ENCODE assay signal across 15 cellular contexts in the genomic region with DNA sequence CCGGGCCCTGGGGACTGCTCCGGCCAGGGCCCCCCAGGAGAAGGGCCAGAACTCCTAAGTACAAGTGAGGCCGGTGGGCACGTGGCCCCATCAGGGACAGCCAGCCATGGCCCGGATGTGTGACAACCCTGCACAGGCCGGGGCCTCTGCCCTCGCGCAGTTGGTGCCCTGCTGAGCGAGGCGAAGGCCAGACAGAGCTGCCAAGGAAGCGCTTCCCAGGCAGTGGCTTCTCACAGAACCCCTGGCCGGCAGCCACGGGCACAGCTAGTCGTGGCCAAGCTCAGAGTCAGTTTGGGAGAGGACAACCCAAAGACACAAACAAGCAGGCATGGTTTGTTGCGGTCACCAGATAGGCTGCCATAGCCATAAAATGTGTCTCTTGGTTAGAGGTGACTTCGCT. TPM values are rescaled to one million over a fixed set of nuclear protein-coding genes. Genes with fewer than 3 reads are reported as not detected.
DNase-seq lines count a peak whose midpoint lies in the region; ATAC-seq and TF ChIP-seq lines count a peak whose summit lies in the region.
"Had no signal": no experiment of that assay in that cellular context is flagged by ENCODE, and none has a peak within 500 bp of the region (broad histone marks: within the 10 kb centered on the region; RNA-seq: fewer than 3 reads in every experiment).

No MANE protein-coding gene starts in this region.

- intact Hi-C loops in sciatic nerve (cut with DNase I) = no loop called here

- POLR2A ChIA-PET in WTC11 (lab: Charles Lee) = no interaction called here

- peaks cover 10% of the 10 kb centered on the region for H3K4me1 Mint-ChIP-seq in WTC11

- H3K27me3 Mint-ChIP-seq in WTC11 (ENCODE audit: low read depth) = no peaks in the 10 kb centered on the region

- no peak overlapping the region for H3K27ac Mint-ChIP-seq in WTC11
- H3K27ac Mint-ChIP-seq: H9 had no signal

- peak; percentile 13 for ATAC-seq in sciatic nerve
- no peak for ATAC-seq in GM19351 (IDR thresholded peaks at IDR 0.05; ENCODE audit: unreplicated experiment)
- no peak for ATAC-seq in WTC11

- H3K9me3 Mint-ChIP-seq in WTC11 = peaks cover 19% of the 10 kb centered on the region

- no peak overlapping the region for H3K4me3 Mint-ChIP-seq in WTC11
- H3K4me3 Mint-ChIP-seq: H9 had no signal

- TF ChIP-seq CTCF in WTC11 (IDR thresholded peaks at IDR 0.05) = no peak

- H3K36me3 Mint-ChIP-seq in WTC11 = peaks cover 7% of the 10 kb centered on the region

- DNase-seq in D341Med (ENCODE audit: low spot score) = peak; percentile 10
- peak; percentile 59 for DNase-seq in cerebellum (ENCODE audit: low spot score)
- peak; percentile 4 for DNase-seq in iPS-NIHi7 (ENCODE audit: extremely low spot score)
- no peak for DNase-seq in sciatic nerve (ENCODE audit: low spot score)
- no peak for DNase-seq in NCI-H1436 (lab: John Stamatoyannopoulos, UW)
- DNase-seq in WTC11 (ENCODE audit: low spot score) = no peak
- DNase-seq: NCI-H1417 treated with DMSO at 0.1 percent for 48 hours, NCI-H2029, NCI-H2171, NCI-H446 treated with DMSO at 0.1 percent for 48 hours, NCI-H748 treated with DMSO at 0.1 percent for 48 hours, OCI-M1, RPMI8226 had no signal

- CTCF ChIA-PET in WTC11 (lab: Charles Lee) = interaction anchor here (2.0 kb wide), 2 partner anchors 58 to 83 kb away, joined by 19 to 28 read pairs; no protein-coding TSS in a partner anchor

TF ChIP-seq in WTC11, 78 proteins besides CTCF, POLR2A, EP300 and RAD21 (continues in another document):
- TF ChIP-seq, protein P1, sequence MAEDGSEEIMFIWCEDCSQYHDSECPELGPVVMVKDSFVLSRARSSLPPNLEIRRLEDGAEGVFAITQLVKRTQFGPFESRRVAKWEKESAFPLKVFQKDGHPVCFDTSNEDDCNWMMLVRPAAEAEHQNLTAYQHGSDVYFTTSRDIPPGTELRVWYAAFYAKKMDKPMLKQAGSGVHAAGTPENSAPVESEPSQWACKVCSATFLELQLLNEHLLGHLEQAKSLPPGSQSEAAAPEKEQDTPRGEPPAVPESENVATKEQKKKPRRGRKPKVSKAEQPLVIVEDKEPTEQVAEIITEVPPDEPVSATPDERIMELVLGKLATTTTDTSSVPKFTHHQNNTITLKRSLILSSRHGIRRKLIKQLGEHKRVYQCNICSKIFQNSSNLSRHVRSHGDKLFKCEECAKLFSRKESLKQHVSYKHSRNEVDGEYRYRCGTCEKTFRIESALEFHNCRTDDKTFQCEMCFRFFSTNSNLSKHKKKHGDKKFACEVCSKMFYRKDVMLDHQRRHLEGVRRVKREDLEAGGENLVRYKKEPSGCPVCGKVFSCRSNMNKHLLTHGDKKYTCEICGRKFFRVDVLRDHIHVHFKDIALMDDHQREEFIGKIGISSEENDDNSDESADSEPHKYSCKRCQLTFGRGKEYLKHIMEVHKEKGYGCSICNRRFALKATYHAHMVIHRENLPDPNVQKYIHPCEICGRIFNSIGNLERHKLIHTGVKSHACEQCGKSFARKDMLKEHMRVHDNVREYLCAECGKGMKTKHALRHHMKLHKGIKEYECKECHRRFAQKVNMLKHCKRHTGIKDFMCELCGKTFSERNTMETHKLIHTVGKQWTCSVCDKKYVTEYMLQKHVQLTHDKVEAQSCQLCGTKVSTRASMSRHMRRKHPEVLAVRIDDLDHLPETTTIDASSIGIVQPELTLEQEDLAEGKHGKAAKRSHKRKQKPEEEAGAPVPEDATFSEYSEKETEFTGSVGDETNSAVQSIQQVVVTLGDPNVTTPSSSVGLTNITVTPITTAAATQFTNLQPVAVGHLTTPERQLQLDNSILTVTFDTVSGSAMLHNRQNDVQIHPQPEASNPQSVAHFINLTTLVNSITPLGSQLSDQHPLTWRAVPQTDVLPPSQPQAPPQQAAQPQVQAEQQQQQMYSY (CRISPR knock-in tag; IDR thresholded peaks at IDR 0.05) = no peak
- TF ChIP-seq, protein P2, sequence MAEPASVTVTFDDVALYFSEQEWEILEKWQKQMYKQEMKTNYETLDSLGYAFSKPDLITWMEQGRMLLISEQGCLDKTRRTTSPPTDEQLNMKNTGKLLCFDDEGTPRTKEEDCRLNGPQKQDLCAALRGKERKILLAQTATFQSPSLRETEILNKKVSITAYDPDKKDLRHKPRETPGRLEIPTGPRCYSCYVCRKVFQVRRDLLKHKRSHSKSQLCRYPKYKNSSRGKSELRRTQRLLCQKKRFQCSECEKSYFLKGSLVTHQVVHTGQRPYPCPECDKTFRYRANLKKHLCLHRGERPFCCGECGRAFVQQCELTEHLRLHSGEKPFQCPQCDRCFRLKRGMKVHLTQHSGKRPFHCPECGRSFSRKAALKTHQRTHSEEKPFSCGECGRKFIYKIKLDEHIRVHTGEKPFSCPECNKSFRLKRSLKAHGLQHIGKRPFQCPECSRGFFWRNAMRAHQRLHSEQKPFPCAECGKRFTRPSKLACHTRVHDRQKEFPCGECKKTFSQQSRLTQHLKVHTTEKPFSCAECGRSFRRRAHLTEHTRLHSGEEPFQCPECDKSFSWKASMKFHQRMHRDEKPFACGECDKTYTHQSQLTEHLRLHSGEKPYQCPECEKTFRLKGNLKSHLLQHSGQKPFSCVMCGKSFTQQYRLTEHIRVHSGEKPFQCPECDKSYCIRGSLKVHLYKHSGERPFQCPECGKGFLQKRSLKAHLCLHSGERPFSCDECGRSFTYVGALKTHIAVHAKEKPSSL (CRISPR knock-in tag; conservative IDR thresholded peaks at IDR 0.05) = no peak
- TF ChIP-seq, protein P3, sequence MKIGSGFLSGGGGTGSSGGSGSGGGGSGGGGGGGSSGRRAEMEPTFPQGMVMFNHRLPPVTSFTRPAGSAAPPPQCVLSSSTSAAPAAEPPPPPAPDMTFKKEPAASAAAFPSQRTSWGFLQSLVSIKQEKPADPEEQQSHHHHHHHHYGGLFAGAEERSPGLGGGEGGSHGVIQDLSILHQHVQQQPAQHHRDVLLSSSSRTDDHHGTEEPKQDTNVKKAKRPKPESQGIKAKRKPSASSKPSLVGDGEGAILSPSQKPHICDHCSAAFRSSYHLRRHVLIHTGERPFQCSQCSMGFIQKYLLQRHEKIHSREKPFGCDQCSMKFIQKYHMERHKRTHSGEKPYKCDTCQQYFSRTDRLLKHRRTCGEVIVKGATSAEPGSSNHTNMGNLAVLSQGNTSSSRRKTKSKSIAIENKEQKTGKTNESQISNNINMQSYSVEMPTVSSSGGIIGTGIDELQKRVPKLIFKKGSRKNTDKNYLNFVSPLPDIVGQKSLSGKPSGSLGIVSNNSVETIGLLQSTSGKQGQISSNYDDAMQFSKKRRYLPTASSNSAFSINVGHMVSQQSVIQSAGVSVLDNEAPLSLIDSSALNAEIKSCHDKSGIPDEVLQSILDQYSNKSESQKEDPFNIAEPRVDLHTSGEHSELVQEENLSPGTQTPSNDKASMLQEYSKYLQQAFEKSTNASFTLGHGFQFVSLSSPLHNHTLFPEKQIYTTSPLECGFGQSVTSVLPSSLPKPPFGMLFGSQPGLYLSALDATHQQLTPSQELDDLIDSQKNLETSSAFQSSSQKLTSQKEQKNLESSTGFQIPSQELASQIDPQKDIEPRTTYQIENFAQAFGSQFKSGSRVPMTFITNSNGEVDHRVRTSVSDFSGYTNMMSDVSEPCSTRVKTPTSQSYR (CRISPR knock-in tag; IDR thresholded peaks at IDR 0.05) = no peak
- TF ChIP-seq, protein P4, sequence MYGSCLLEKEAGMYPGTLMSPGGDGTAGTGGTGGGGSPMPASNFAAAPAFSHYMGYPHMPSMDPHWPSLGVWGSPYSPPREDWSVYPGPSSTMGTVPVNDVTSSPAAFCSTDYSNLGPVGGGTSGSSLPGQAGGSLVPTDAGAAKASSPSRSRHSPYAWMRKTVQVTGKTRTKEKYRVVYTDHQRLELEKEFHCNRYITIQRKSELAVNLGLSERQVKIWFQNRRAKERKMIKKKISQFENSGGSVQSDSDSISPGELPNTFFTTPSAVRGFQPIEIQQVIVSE (CRISPR knock-in tag; IDR thresholded peaks at IDR 0.05; ENCODE audit: borderline replicate concordance) = no peak
- TF ChIP-seq, protein P5, sequence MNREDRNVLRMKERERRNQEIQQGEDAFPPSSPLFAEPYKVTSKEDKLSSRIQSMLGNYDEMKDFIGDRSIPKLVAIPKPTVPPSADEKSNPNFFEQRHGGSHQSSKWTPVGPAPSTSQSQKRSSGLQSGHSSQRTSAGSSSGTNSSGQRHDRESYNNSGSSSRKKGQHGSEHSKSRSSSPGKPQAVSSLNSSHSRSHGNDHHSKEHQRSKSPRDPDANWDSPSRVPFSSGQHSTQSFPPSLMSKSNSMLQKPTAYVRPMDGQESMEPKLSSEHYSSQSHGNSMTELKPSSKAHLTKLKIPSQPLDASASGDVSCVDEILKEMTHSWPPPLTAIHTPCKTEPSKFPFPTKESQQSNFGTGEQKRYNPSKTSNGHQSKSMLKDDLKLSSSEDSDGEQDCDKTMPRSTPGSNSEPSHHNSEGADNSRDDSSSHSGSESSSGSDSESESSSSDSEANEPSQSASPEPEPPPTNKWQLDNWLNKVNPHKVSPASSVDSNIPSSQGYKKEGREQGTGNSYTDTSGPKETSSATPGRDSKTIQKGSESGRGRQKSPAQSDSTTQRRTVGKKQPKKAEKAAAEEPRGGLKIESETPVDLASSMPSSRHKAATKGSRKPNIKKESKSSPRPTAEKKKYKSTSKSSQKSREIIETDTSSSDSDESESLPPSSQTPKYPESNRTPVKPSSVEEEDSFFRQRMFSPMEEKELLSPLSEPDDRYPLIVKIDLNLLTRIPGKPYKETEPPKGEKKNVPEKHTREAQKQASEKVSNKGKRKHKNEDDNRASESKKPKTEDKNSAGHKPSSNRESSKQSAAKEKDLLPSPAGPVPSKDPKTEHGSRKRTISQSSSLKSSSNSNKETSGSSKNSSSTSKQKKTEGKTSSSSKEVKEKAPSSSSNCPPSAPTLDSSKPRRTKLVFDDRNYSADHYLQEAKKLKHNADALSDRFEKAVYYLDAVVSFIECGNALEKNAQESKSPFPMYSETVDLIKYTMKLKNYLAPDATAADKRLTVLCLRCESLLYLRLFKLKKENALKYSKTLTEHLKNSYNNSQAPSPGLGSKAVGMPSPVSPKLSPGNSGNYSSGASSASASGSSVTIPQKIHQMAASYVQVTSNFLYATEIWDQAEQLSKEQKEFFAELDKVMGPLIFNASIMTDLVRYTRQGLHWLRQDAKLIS (CRISPR knock-in tag; IDR thresholded peaks at IDR 0.05; ENCODE audit: borderline replicate concordance) = no peak
- TF ChIP-seq, protein P6, sequence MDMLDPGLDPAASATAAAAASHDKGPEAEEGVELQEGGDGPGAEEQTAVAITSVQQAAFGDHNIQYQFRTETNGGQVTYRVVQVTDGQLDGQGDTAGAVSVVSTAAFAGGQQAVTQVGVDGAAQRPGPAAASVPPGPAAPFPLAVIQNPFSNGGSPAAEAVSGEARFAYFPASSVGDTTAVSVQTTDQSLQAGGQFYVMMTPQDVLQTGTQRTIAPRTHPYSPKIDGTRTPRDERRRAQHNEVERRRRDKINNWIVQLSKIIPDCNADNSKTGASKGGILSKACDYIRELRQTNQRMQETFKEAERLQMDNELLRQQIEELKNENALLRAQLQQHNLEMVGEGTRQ (CRISPR knock-in tag; IDR thresholded peaks at IDR 0.05) = no peak

RNA-seq across cellular contexts. Expression of a gene that starts 25.8 kb away (rescaled TPM):
- total RNA-seq in cerebellum (0.45 TPM), sciatic nerve (1.6 TPM), WTC11 (2021) (0.32 to 0.68 TPM (median 0.37 TPM) in 3 replicates)

Comparison
In these comparisons a context has a peak if more than half of its experiments do, and no peak if none do; other contexts are left out.
1. DNase-seq: peak in D341Med (single experiment), cerebellum (single experiment) and iPS-NIHi7 (single experiment); none in sciatic nerve (single experiment), NCI-H1436 (single experiment) and WTC11 (single experiment).